In genomic region chr9:88307136-88307535, GRCh38 we compare ENCODE assay signal across 17 cellular contexts.
A peak's percentile ranks its signal among the peaks of the same experiment; 100 is the strongest.
DNase-seq lines count a peak whose midpoint lies in the region; ATAC-seq and TF ChIP-seq lines count a peak whose summit lies in the region.
"Had no signal": no experiment of that assay in that cellular context is flagged by ENCODE, and none has a peak within 500 bp of the region (broad histone marks: within the 10 kb centered on the region; RNA-seq: fewer than 3 reads in every experiment).

No MANE protein-coding gene starts in this region.

- H3K4me1 ChIP-seq in left ventricle myocardium inferior: peaks cover 19% of the 10 kb centered on the region

- no peaks in the 10 kb centered on the region for H3K27me3 ChIP-seq in left ventricle myocardium inferior (ENCODE audit: low read depth)

- POLR2A ChIA-PET in GM10248 (lab: Yijun Ruan, JAX): no interaction called here

- CTCF ChIA-PET in GM10248 (lab: Yijun Ruan, JAX): no interaction called here

- H3K36me3 Mint-ChIP-seq in activated naive CD4-positive, alpha-beta T cell treated with anti-CD3 and anti-CD28 coated beads, Interleukin-2, amount 50 U/mL, for 24 hours: no peaks in the 10 kb centered on the region
- peaks cover 0 to 4% of the 10 kb centered on the region in 2 donors for H3K36me3 Mint-ChIP-seq in activated naive CD4-positive, alpha-beta T cell treated with anti-CD3 and anti-CD28 coated beads, Interleukin-2, amount 50 U/mL, for 72 hours
- H3K36me3 Mint-ChIP-seq in activated T-helper 2 cell treated with anti-CD3 and anti-CD28 coated beads, Interferon-gamma antibody, Interleukin-2, Interleukin-4, amounts not matched to agents 10 μg/mL and 5 μg/mL and 100 μg/mL, durations not matched to agents 14 hours and 24 hours and 36 hours (ENCODE audit: low read depth): peaks cover 6% of the 10 kb centered on the region
- peaks cover 0 to 4% of the 10 kb centered on the region in 2 donors for H3K36me3 Mint-ChIP-seq in stimulated activated naive B cell treated with anti-CD40 and anti-IgM and Interleukin-4, amounts not matched to agents 10 μg/mL and 1 μg/mL and 100 μg/mL, for 72 hours
- no peaks in the 10 kb centered on the region for H3K36me3 Mint-ChIP-seq in nephron progenitor cell (ENCODE audit: low read depth)
- H3K36me3 Mint-ChIP-seq: CD14-positive monocyte had no signal

- H3K4me3 ChIP-seq in left ventricle myocardium inferior: no peak overlapping the region
- H3K4me3 ChIP-seq: SK-N-MC had no signal

- peak overlapping the region; percentile 63 for H3K27ac Mint-ChIP-seq in activated naive CD4-positive, alpha-beta T cell treated with anti-CD3 and anti-CD28 coated beads, Interleukin-2, amount 50 U/mL, for 24 hours
- no peak overlapping the region for H3K27ac Mint-ChIP-seq in activated naive CD4-positive, alpha-beta T cell treated with anti-CD3 and anti-CD28 coated beads, Interleukin-2, amount 50 U/mL, for 72 hours
- peak overlapping the region; percentile 5 for H3K27ac Mint-ChIP-seq in activated T-helper 2 cell treated with anti-CD3 and anti-CD28 coated beads, Interferon-gamma antibody, Interleukin-2, Interleukin-4, amounts not matched to agents 10 μg/mL and 5 μg/mL and 100 μg/mL, durations not matched to agents 14 hours and 24 hours and 36 hours
- peak overlapping the region; percentile 25 for H3K27ac Mint-ChIP-seq in stimulated activated naive B cell treated with anti-CD40 and anti-IgM and Interleukin-4, amounts not matched to agents 10 μg/mL and 1 μg/mL and 100 μg/mL, for 72 hours
- H3K27ac Mint-ChIP-seq in nephron progenitor cell: no peak overlapping the region

- DNase-seq in activated naive CD4-positive, alpha-beta T cell treated with anti-CD3 and anti-CD28 coated beads, Interleukin-2, amount 50 U/mL, for 72 hours (ENCODE audit: low spot score in 2 of 2): no peak
- DNase-seq in activated T-helper 2 cell treated with anti-CD3 and anti-CD28 coated beads, Interferon-gamma antibody, Interleukin-2, Interleukin-4, amounts not matched to agents 10 μg/mL and 5 μg/mL and 100 μg/mL, durations not matched to agents 14 hours and 24 hours and 36 hours (ENCODE audit: low spot score): no peak
- DNase-seq in left ventricle myocardium inferior (peak; percentile 37), nephron progenitor cell (no peak), GM10248 (ENCODE audit: extremely low spot score) (no peak)
- no peak for DNase-seq in stimulated activated naive B cell treated with anti-CD40 and anti-IgM and Interleukin-4, amounts not matched to agents 10 μg/mL and 1 μg/mL and 100 μg/mL, for 72 hours
- DNase-seq: H7, Kasumi-1, NCI-H1417, NCI-H1694 treated with DMSO at 0.1 percent for 48 hours, NCI-H446, NCI-H526, PC-3, SHP77 treated with DMSO at 0.1 percent for 48 hours had no signal

- intact Hi-C loops in activated T-helper 2 cell treated with anti-CD3 and anti-CD28 coated beads, Interferon-gamma antibody, Interleukin-2, Interleukin-4, amounts not matched to agents 10 μg/mL and 5 μg/mL and 100 μg/mL, durations not matched to agents 14 hours and 24 hours and 36 hours (cut with micrococcal nuclease): loop anchor here (10.0 kb wide), 3 partner anchors 678 to 932 kb away; no protein-coding TSS in a partner anchor
- intact Hi-C loops in left ventricle myocardium inferior (cut with micrococcal nuclease): no loop called here

- no peaks in the 10 kb centered on the region for H3K9me3 Mint-ChIP-seq in activated naive CD4-positive, alpha-beta T cell treated with anti-CD3 and anti-CD28 coated beads, Interleukin-2, amount 50 U/mL, for 24 hours
- H3K9me3 Mint-ChIP-seq in activated naive CD4-positive, alpha-beta T cell treated with anti-CD3 and anti-CD28 coated beads, Interleukin-2, amount 50 U/mL, for 72 hours: peaks cover 0 to 5% of the 10 kb centered on the region in 2 donors
- no peaks in the 10 kb centered on the region for H3K9me3 Mint-ChIP-seq in activated T-helper 2 cell treated with anti-CD3 and anti-CD28 coated beads, Interferon-gamma antibody, Interleukin-2, Interleukin-4, amounts not matched to agents 10 μg/mL and 5 μg/mL and 100 μg/mL, durations not matched to agents 14 hours and 24 hours and 36 hours
- H3K9me3 Mint-ChIP-seq in stimulated activated naive B cell treated with anti-CD40 and anti-IgM and Interleukin-4, amounts not matched to agents 10 μg/mL and 1 μg/mL and 100 μg/mL, for 72 hours: peaks cover 0 to 2% of the 10 kb centered on the region in 2 donors
- H3K9me3 Mint-ChIP-seq in nephron progenitor cell: no peaks in the 10 kb centered on the region

- no peak for ATAC-seq in activated naive CD4-positive, alpha-beta T cell treated with anti-CD3 and anti-CD28 coated beads, Interleukin-2, amount 50 U/mL, for 72 hours
- ATAC-seq in stimulated activated naive B cell treated with anti-CD40 and anti-IgM and Interleukin-4, amounts not matched to agents 10 μg/mL and 1 μg/mL and 100 μg/mL, for 72 hours (replicated peaks): no peak
- ATAC-seq: PC-3 had no signal

- H3K4me3 Mint-ChIP-seq in activated naive CD4-positive, alpha-beta T cell treated with anti-CD3 and anti-CD28 coated beads, Interleukin-2, amount 50 U/mL, for 24 hours: no peak overlapping the region
- no peak overlapping the region for H3K4me3 Mint-ChIP-seq in activated T-helper 2 cell treated with anti-CD3 and anti-CD28 coated beads, Interferon-gamma antibody, Interleukin-2, Interleukin-4, amounts not matched to agents 10 μg/mL and 5 μg/mL and 100 μg/mL, durations not matched to agents 14 hours and 24 hours and 36 hours (ENCODE audit: low read depth)
- no peak overlapping the region for H3K4me3 Mint-ChIP-seq in stimulated activated naive B cell treated with anti-CD40 and anti-IgM and Interleukin-4, amounts not matched to agents 10 μg/mL and 1 μg/mL and 100 μg/mL, for 72 hours
- H3K4me3 Mint-ChIP-seq in nephron progenitor cell: no peak overlapping the region
- H3K4me3 Mint-ChIP-seq: CD14-positive monocyte had no signal

- no peaks in the 10 kb centered on the region for H3K9me3 ChIP-seq in left ventricle myocardium inferior (replicated peaks)

- H3K27ac ChIP-seq in left ventricle myocardium inferior (replicated peaks): peak overlapping the region; percentile 60
- H3K27ac ChIP-seq: SK-N-MC had no signal

- TF ChIP-seq CTCF in left ventricle myocardium inferior (IDR thresholded peaks at IDR 0.05; ENCODE audit: borderline replicate concordance) (no peak), nephron progenitor cell (IDR thresholded peaks at IDR 0.05) (no peak), GM10248 (IDR thresholded peaks at IDR 0.05; ENCODE audit: control extremely low read depth, extremely low read depth, low read depth, missing control alignments) (no peak)

- H3K36me3 ChIP-seq in left ventricle myocardium inferior: no peaks in the 10 kb centered on the region

- H3K27me3 Mint-ChIP-seq in activated naive CD4-positive, alpha-beta T cell treated with anti-CD3 and anti-CD28 coated beads, Interleukin-2, amount 50 U/mL, for 24 hours: no peaks in the 10 kb centered on the region
- H3K27me3 Mint-ChIP-seq in activated T-helper 2 cell treated with anti-CD3 and anti-CD28 coated beads, Interferon-gamma antibody, Interleukin-2, Interleukin-4, amounts not matched to agents 10 μg/mL and 5 μg/mL and 100 μg/mL, durations not matched to agents 14 hours and 24 hours and 36 hours (ENCODE audit: low read depth): peaks cover 3% of the 10 kb centered on the region
- peaks cover 0 to 5% of the 10 kb centered on the region in 2 donors for H3K27me3 Mint-ChIP-seq in stimulated activated naive B cell treated with anti-CD40 and anti-IgM and Interleukin-4, amounts not matched to agents 10 μg/mL and 1 μg/mL and 100 μg/mL, for 72 hours
- H3K27me3 Mint-ChIP-seq in nephron progenitor cell (ENCODE audit: low read depth, poor library complexity): peaks cover 7% of the 10 kb centered on the region

- H3K4me1 Mint-ChIP-seq in activated naive CD4-positive, alpha-beta T cell treated with anti-CD3 and anti-CD28 coated beads, Interleukin-2, amount 50 U/mL, for 24 hours: peaks cover 27% of the 10 kb centered on the region
- peaks cover 67% of the 10 kb centered on the region for H3K4me1 Mint-ChIP-seq in activated T-helper 2 cell treated with anti-CD3 and anti-CD28 coated beads, Interferon-gamma antibody, Interleukin-2, Interleukin-4, amounts not matched to agents 10 μg/mL and 5 μg/mL and 100 μg/mL, durations not matched to agents 14 hours and 24 hours and 36 hours (ENCODE audit: low read depth)
- H3K4me1 Mint-ChIP-seq in stimulated activated naive B cell treated with anti-CD40 and anti-IgM and Interleukin-4, amounts not matched to agents 10 μg/mL and 1 μg/mL and 100 μg/mL, for 72 hours: peaks cover 46 to 77% of the 10 kb centered on the region in 2 donors
- H3K4me1 Mint-ChIP-seq in nephron progenitor cell: peaks cover 11% of the 10 kb centered on the region

Comparison
In these comparisons a context has a peak if more than half of its experiments do, and no peak if none do; other contexts are left out.
1. H3K27ac Mint-ChIP-seq: peak in activated naive CD4-positive, alpha-beta T cell treated with anti-CD3 and anti-CD28 coated beads, Interleukin-2, amount 50 U/mL, for 24 hours (single experiment), activated T-helper 2 cell treated with anti-CD3 and anti-CD28 coated beads, Interferon-gamma antibody, Interleukin-2, Interleukin-4, amounts not matched to agents 10 μg/mL and 5 μg/mL and 100 μg/mL, durations not matched to agents 14 hours and 24 hours and 36 hours (single experiment) and stimulated activated naive B cell treated with anti-CD40 and anti-IgM and Interleukin-4, amounts not matched to agents 10 μg/mL and 1 μg/mL and 100 μg/mL, for 72 hours (single experiment); none in activated naive CD4-positive, alpha-beta T cell treated with anti-CD3 and anti-CD28 coated beads, Interleukin-2, amount 50 U/mL, for 72 hours (0 of 2) and nephron progenitor cell (single experiment).